Comparison of ENCODE assay signal across 8 cellular contexts in the genomic region with DNA sequence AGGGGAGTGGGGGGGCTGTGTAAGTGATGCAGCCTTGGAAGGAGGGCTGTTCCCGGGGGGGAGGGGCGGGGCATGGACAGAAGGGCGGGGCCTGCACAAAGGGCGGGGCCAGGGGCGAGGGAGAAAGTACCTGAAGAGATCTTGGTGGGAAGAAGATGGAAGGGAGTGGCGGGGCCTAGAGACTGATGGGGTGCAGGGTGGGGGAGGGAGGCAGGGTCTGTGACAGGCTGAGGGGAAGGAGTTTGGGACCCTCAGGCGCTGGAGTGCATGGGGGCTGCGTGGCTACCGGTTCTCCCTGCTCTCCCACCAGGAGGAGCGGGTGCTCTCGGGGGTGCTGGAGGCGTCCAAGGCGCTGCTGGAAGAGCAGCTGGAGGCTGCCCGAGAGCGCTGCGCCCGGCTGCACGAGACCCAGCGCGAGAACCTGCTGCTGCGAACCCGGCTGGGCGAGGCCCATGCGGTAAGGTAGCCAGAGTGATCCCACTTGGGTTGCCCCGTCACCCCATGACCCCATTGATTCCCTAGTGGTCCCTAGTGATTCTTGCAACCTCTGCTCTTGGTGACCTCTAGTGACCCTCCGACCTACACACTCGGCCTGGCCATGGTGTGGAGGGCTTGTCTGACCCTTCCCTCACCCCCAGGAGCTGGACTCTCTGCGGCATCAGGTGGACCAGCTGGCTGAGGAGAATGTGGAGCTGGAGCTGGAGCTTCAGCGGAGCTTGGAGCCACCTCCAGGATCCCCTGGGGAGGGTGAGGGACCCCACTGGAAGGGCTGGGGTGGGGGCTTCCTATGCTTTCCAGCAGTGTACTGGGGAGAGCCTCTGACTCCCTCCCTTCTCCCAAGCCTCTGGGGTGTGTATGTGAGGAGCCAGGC. TPM values are rescaled to one million over a fixed set of nuclear protein-coding genes. Genes with fewer than 3 reads are reported as not detected.
DNase-seq lines count a peak whose midpoint lies in the region; ATAC-seq and TF ChIP-seq lines count a peak whose summit lies in the region.

No MANE protein-coding gene starts in this region.

- H3K27me3 ChIP-seq in Panc1 (ENCODE audit: control insufficient read depth, insufficient read depth, low read length) (no peaks in the 10 kb centered on the region), rectal smooth muscle tissue (ENCODE audit: control insufficient read depth, insufficient read depth, low read length) (no peaks in the 10 kb centered on the region)

- H3K4me1 Mint-ChIP-seq in Calu3 (ENCODE audit: low read depth, unreplicated experiment): peaks cover 9% of the 10 kb centered on the region

- no peaks in the 10 kb centered on the region for H3K36me3 Mint-ChIP-seq in Calu3 (ENCODE audit: insufficient read depth, unreplicated experiment)

- POLR2A ChIA-PET in Panc1 (lab: Charles Lee): interaction anchor here (0.6 to 0.9 kb wide), 2 partner anchors 14 to 25 kb away, joined by 3 to 7 read pairs; partner anchors contain the start of genes PRDX5 and TRMT112

- in situ Hi-C loops in Panc1 (cut with HindIII; ENCODE audit: low pct_unique_long_range_greater_than_20kb, low sequenced_read_pairs) (no loop called here), GM13977 (cut with MboI; ENCODE audit: low pct_unique_long_range_greater_than_20kb, low sequenced_read_pairs, unreplicated experiment) (no loop called here)

- H3K27me3 Mint-ChIP-seq in Calu3 (ENCODE audit: unreplicated experiment): no peaks in the 10 kb centered on the region

- peak overlapping the region; percentile 52 for H3K4me3 Mint-ChIP-seq in Calu3 (ENCODE audit: low read depth, unreplicated experiment)

- H3K36me3 ChIP-seq in Panc1 (ENCODE audit: control insufficient read depth, insufficient read depth, low read length) (no peaks in the 10 kb centered on the region), rectal smooth muscle tissue (ENCODE audit: control insufficient read depth, insufficient read depth, low read length) (peaks cover 2% of the 10 kb centered on the region)

- TF ChIP-seq CTCF in Calu3 (IDR thresholded peaks at IDR 0.05; ENCODE audit: unreplicated experiment): no peak
- TF ChIP-seq CTCF in Panc1 (IDR thresholded peaks at IDR 0.05): no peak
- no peak for TF ChIP-seq CTCF in fibroblast of the aortic adventitia (IDR thresholded peaks at IDR 0.05; ENCODE audit: insufficient read depth, low read length)
- TF ChIP-seq CTCF in GM13977 (IDR thresholded peaks at IDR 0.05; ENCODE audit: extremely low read depth, insufficient read depth, missing control alignments): no peak

- no peak overlapping the region for H3K9ac ChIP-seq in rectal smooth muscle tissue (ENCODE audit: low read length)

- ATAC-seq in Panc1 (peak; percentile 45), HG03280 (IDR thresholded peaks at IDR 0.05; ENCODE audit: unreplicated experiment) (no peak)

- no peaks in the 10 kb centered on the region for H3K9me3 Mint-ChIP-seq in Calu3 (ENCODE audit: low read depth, unreplicated experiment)

- CTCF ChIA-PET in Calu3 (lab: Charles Lee) (interaction anchor here (0.8 to 2.3 kb wide), 6 partner anchors 9 to 106 kb away, joined by 3 to 27 read pairs (median 8); partner anchors contain the start of genes PRDX5 and TRMT112), Panc1 (lab: Charles Lee) (interaction anchor here (0.6 to 2.3 kb wide), 6 partner anchors 10 to 409 kb away, joined by 3 to 33 read pairs (median 11); partner anchors contain the start of genes PRDX5 and TRMT112)

- BruUV-seq in Calu3 (replicated peaks; lab: Mats Ljungman, UMichigan) (no TSS peak), Panc1 (replicated peaks; lab: Mats Ljungman, UMichigan) (no TSS peak)

- H3K4me3 ChIP-seq in Panc1 (ENCODE audit: low read depth in 2 of 2, low read length in 2 of 2): peak overlapping the region; percentile 38 to 60; a peak in 3 of 4 replicates
- H3K4me3 ChIP-seq in fibroblast of the aortic adventitia (ENCODE audit: low read depth, low read length): peak overlapping the region; percentile 22
- H3K4me3 ChIP-seq in rectal smooth muscle tissue (ENCODE audit: low read length): peak overlapping the region; percentile 58

- H3K27ac ChIP-seq in Panc1 (ENCODE audit: low read length) (peak overlapping the region; percentile 67), rectal smooth muscle tissue (ENCODE audit: low read depth, low read length) (peak overlapping the region; percentile 71)

- intact Hi-C loops in Calu3 (cut with micrococcal nuclease; ENCODE audit: unreplicated experiment): no loop called here
- intact Hi-C loops in Panc1 (cut with micrococcal nuclease; ENCODE audit: unreplicated experiment): no loop called here

- H3K4me1 ChIP-seq in Panc1 (ENCODE audit: control insufficient read depth, insufficient read depth, low read length) (peaks cover 24% of the 10 kb centered on the region), rectal smooth muscle tissue (ENCODE audit: control insufficient read depth, insufficient read depth, low read length) (peaks cover 9% of the 10 kb centered on the region)

- no peak overlapping the region for H3K27ac Mint-ChIP-seq in Calu3 (ENCODE audit: unreplicated experiment)

- H3K9me3 ChIP-seq in Panc1 (ENCODE audit: control insufficient read depth, insufficient read depth, low read depth, low read length): no peaks in the 10 kb centered on the region

- no peak for DNase-seq in Calu3
- DNase-seq in Panc1 (ENCODE audit: low read depth, low spot score): no peak
- no peak for DNase-seq in fibroblast of the aortic adventitia (ENCODE audit: low read depth)
- DNase-seq in GM13977 (ENCODE audit: low spot score): no peak
- no peak for DNase-seq in cerebellar nuclear complex (lab: John Stamatoyannopoulos, UW)
- no peak for DNase-seq in NCI-H446 treated with DMSO at 0.1 percent for 48 hours (lab: John Stamatoyannopoulos, UW)

RNA-seq across cellular contexts. Expression of gene CCDC88B, which starts 3.1 kb away (rescaled TPM):
- total RNA-seq in Calu3 (2022): 7.6 and 8.2 TPM in 2 replicates
- total RNA-seq in Panc1 (2021; ENCODE audit: unreplicated experiment): 17.1 TPM
- polyA plus RNA-seq in Panc1 (2012; ENCODE audit: insufficient read length): 36.1 TPM
- 1.2 and 5.1 TPM in 2 replicates for total RNA-seq in fibroblast of the aortic adventitia (ENCODE audit: low replicate concordance)

RNA-seq across cellular contexts. Expression of gene RPS6KA4, which starts 15.9 kb away (rescaled TPM):
- total RNA-seq in Calu3 (2022): 46.0 and 56.5 TPM in 2 replicates
- 74.0 TPM for total RNA-seq in Panc1 (2021; ENCODE audit: unreplicated experiment)
- 74.3 TPM for polyA plus RNA-seq in Panc1 (2012; ENCODE audit: insufficient read length)
- total RNA-seq in fibroblast of the aortic adventitia (ENCODE audit: low replicate concordance): 47.3 and 72.1 TPM in 2 replicates

RNA-seq across cellular contexts. Expression of gene PRDX5, which starts 25.2 kb away (rescaled TPM):
- total RNA-seq in Calu3 (2022): 165 TPM in 2 replicates
- 492 TPM for total RNA-seq in Panc1 (2021; ENCODE audit: unreplicated experiment)
- polyA plus RNA-seq in Panc1 (2012; ENCODE audit: insufficient read length): 1,326 TPM
- total RNA-seq in fibroblast of the aortic adventitia (ENCODE audit: low replicate concordance): 257 and 510 TPM in 2 replicates

RNA-seq across cellular contexts. Expression of gene TRMT112, which starts 25.7 kb away (rescaled TPM):
- total RNA-seq in Calu3 (2022) (197 and 211 TPM in 2 replicates), Panc1 (2021; ENCODE audit: unreplicated experiment) (341 TPM), fibroblast of the aortic adventitia (ENCODE audit: low replicate concordance) (177 and 274 TPM in 2 replicates)
- polyA plus RNA-seq in Panc1 (2012; ENCODE audit: insufficient read length): 654 TPM

RNA-seq across cellular contexts. Expression of gene ESRRA, which starts 37.8 kb away (rescaled TPM):
- total RNA-seq in Calu3 (2022): 53.4 and 59.7 TPM in 2 replicates
- total RNA-seq in Panc1 (2021; ENCODE audit: unreplicated experiment): 81.6 TPM
- 60.2 TPM for polyA plus RNA-seq in Panc1 (2012; ENCODE audit: insufficient read length)
- 21.6 and 45.2 TPM in 2 replicates for total RNA-seq in fibroblast of the aortic adventitia (ENCODE audit: low replicate concordance)
